1 cellular context compared by ENCODE assay signal in the genomic region with DNA sequence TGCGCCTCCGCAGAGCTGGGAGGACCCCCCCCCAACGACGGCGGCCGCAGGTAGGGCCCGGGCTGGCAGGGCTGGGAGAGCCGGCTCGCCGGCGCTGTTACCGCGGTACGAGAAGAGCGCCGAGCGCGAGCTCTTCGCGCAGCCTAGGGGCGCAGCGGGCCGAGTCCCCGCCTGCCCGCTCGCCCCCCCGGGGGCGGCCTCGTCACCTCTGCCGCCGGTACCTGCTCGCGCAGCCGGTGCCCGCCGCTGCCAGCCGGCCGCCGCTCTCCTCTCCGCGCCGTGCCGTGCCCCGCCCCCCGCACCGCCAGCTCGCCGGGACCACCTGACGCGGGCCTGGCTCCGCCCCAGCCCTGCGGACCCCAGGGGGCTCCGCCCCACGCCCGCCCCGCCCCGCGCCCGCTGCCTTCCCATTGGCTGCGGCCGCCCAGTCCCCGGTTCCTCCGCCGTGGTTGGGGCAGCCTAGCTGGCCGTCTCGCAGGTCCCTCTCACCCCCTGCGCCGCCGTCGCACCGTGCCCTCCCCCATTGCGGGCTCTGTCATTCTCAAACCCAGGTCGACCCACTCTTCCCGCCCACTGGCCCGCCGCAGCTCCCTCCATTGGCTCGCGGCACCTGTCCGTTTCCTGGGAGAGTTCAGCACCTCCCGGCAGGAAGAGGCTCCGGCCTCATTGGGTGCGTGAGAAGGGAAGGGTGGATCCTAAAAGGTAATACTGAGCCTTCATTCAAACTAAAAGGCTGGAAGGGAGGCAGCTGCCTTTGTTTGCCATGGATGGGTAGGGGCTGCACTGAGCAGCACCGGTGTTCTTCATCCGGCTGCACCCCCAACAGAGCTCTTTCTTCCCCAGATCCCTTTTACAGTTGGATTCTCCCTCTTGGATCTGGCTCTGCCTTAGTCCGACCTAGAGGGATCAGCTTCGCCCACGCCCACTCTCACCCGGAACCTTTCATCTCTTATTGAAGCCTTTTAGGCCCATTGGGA.
A peak's percentile ranks its signal among the peaks of the same experiment; 100 is the strongest.
TF ChIP-seq lines count a peak whose summit lies in the region.

TSS of gene MAP3K9 (minus strand) at position 276 of the 977 bp plus-strand sequence. CDS start 342 bp downstream, outside the sequence.

TF ChIP-seq in HepG2, 621 proteins besides CTCF, POLR2A, EP300 and RAD21 (continued from another document):
- TF ChIP-seq ZNF780A (CRISPR knock-in tag; IDR thresholded peaks at IDR 0.05), result no peak
- no peak for TF ChIP-seq ZNF468 (CRISPR knock-in tag; IDR thresholded peaks at IDR 0.05)
- TF ChIP-seq MZF1 (CRISPR knock-in tag; IDR thresholded peaks at IDR 0.05; ENCODE audit: borderline replicate concordance), result no peak
- no peak for TF ChIP-seq SETDB1 (CRISPR knock-in tag; IDR thresholded peaks at IDR 0.05; ENCODE audit: borderline replicate concordance)
- TF ChIP-seq, protein P1, sequence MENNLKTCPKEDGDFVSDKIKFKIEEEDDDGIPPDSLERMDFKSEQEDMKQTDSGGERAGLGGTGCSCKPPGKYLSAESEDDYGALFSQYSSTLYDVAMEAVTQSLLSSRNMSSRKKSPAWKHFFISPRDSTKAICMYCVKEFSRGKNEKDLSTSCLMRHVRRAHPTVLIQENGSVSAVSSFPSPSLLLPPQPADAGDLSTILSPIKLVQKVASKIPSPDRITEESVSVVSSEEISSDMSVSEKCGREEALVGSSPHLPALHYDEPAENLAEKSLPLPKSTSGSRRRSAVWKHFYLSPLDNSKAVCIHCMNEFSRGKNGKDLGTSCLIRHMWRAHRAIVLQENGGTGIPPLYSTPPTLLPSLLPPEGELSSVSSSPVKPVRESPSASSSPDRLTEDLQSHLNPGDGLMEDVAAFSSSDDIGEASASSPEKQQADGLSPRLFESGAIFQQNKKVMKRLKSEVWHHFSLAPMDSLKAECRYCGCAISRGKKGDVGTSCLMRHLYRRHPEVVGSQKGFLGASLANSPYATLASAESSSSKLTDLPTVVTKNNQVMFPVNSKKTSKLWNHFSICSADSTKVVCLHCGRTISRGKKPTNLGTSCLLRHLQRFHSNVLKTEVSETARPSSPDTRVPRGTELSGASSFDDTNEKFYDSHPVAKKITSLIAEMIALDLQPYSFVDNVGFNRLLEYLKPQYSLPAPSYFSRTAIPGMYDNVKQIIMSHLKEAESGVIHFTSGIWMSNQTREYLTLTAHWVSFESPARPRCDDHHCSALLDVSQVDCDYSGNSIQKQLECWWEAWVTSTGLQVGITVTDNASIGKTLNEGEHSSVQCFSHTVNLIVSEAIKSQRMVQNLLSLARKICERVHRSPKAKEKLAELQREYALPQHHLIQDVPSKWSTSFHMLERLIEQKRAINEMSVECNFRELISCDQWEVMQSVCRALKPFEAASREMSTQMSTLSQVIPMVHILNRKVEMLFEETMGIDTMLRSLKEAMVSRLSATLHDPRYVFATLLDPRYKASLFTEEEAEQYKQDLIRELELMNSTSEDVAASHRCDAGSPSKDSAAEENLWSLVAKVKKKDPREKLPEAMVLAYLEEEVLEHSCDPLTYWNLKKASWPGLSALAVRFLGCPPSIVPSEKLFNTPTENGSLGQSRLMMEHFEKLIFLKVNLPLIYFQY (CRISPR knock-in tag; IDR thresholded peaks at IDR 0.05; ENCODE audit: borderline replicate concordance), result peak; percentile 51; the same call in 1 of the 2 replicates
- TF ChIP-seq, protein P2, sequence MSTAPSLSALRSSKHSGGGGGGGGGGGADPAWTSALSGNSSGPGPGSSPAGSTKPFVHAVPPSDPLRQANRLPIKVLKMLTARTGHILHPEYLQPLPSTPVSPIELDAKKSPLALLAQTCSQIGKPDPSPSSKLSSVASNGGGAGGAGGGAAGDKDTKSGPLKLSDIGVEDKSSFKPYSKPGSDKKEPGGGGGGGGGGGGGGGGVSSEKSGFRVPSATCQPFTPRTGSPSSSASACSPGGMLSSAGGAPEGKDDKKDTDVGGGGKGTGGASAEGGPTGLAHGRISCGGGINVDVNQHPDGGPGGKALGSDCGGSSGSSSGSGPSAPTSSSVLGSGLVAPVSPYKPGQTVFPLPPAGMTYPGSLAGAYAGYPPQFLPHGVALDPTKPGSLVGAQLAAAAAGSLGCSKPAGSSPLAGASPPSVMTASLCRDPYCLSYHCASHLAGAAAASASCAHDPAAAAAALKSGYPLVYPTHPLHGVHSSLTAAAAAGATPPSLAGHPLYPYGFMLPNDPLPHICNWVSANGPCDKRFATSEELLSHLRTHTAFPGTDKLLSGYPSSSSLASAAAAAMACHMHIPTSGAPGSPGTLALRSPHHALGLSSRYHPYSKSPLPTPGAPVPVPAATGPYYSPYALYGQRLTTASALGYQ (CRISPR knock-in tag; IDR thresholded peaks at IDR 0.05), result no peak
- peak; percentile 43; the same call in 1 of the 2 replicates for TF ChIP-seq ZFY (CRISPR knock-in tag; IDR thresholded peaks at IDR 0.05)
- TF ChIP-seq ZBTB7A (CRISPR knock-in tag; IDR thresholded peaks at IDR 0.05), result no peak
- TF ChIP-seq ZNF207 (IDR thresholded peaks at IDR 0.05; ENCODE audit: borderline replicate concordance), result no peak
- TF ChIP-seq ZFP62 (CRISPR knock-in tag; IDR thresholded peaks at IDR 0.05), result no peak
- TF ChIP-seq ZNF720 (CRISPR knock-in tag; IDR thresholded peaks at IDR 0.05), result no peak
- TF ChIP-seq MTF2 (CRISPR knock-in tag; IDR thresholded peaks at IDR 0.05; ENCODE audit: borderline replicate concordance), result no peak
- TF ChIP-seq SAP130 (CRISPR knock-in tag; IDR thresholded peaks at IDR 0.05; ENCODE audit: low read depth), result peak; percentile 82
